In the genomic region with DNA sequence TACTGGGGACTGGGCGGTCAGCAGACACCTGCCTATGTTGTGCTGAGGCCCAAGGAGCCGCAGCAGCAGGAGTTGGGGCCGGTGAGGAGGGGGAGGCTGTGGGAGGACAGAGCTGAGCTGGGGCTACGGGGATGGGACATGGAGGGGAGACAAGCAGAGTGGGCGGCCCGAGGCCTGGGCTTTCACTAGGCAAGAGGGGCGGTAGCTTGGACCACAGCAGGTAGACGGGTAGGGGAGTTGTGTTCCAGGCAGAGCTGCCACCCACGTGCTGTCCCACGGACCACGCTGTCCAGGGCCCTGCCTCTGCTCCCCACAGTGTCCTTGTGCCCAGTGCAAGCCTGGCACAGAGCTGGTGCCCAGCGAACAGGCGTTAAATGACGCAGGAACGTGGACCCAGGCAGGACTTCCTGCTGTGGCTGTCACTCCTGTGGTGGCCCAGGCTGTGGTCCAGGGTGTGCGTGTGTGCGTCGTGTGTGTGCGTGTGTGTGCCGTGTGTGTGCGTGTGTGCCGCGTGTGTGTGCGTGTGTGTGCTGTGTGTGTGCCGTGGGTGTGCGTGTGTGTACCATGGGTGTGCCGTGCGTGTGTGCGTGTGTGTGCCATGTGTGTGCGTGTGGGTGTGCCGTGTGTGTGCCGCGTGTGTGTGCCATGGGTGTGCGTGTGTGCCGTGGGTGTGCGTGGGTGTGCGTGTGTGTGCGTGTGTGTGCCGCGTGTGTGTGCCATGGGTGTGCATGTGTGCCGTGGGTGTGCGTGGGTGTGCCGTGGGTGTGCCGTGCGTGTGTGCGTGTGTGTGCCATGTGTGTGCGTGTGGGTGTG, we compare ENCODE assay signal across 1 cellular context.
TF ChIP-seq lines count a peak whose summit lies in the region.

No MANE protein-coding gene starts in this region.

TF ChIP-seq in A549, 52 proteins besides CTCF, POLR2A, EP300 and RAD21 (continued from another document):
- TF ChIP-seq EHMT2 (IDR thresholded peaks at IDR 0.05; ENCODE audit: low read depth) = no peak
- TF ChIP-seq SMC3 (IDR thresholded peaks at IDR 0.05) = no peak
- no peak for TF ChIP-seq ZFP36 (IDR thresholded peaks at IDR 0.05; ENCODE audit: borderline replicate concordance, partially characterized antibody)
- TF ChIP-seq FOSL2 (IDR thresholded peaks at IDR 0.05) = no peak
- no peak for TF ChIP-seq FOSL2 (CRISPR knock-in tag; IDR thresholded peaks at IDR 0.05)
- no peak for TF ChIP-seq JUN (IDR thresholded peaks at IDR 0.05)
- TF ChIP-seq NFE2L2 (conservative IDR thresholded peaks at IDR 0.05; ENCODE audit: low read length) = no peak
- no peak for TF ChIP-seq CBX2 (IDR thresholded peaks at IDR 0.05; ENCODE audit: borderline replicate concordance, low read depth)
- TF ChIP-seq RNF2 (IDR thresholded peaks at IDR 0.05; ENCODE audit: borderline replicate concordance, low read depth) = no peak
- no peak for TF ChIP-seq HES2 (IDR thresholded peaks at IDR 0.05)
- TF ChIP-seq, protein P1, sequence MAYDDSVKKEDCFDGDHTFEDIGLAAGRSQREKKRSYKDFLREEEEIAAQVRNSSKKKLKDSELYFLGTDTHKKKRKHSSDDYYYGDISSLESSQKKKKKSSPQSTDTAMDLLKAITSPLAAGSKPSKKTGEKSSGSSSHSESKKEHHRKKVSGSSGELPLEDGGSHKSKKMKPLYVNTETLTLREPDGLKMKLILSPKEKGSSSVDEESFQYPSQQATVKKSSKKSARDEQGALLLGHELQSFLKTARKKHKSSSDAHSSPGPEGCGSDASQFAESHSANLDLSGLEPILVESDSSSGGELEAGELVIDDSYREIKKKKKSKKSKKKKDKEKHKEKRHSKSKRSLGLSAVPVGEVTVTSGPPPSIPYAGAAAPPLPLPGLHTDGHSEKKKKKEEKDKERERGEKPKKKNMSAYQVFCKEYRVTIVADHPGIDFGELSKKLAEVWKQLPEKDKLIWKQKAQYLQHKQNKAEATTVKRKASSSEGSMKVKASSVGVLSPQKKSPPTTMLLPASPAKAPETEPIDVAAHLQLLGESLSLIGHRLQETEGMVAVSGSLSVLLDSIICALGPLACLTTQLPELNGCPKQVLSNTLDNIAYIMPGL (CRISPR knock-in tag; IDR thresholded peaks at IDR 0.05; ENCODE audit: borderline replicate concordance) = no peak
- no peak for TF ChIP-seq PHF8 (IDR thresholded peaks at IDR 0.05; ENCODE audit: borderline replicate concordance, low read depth)
- TF ChIP-seq TFCP2L1 (CRISPR knock-in tag; IDR thresholded peaks at IDR 0.05) = no peak
- TF ChIP-seq TP53 (CRISPR knock-in tag; IDR thresholded peaks at IDR 0.05) = no peak
- no peak for TF ChIP-seq BHLHE40 (IDR thresholded peaks at IDR 0.05; ENCODE audit: low read depth, low read length)
- TF ChIP-seq, protein P2, sequence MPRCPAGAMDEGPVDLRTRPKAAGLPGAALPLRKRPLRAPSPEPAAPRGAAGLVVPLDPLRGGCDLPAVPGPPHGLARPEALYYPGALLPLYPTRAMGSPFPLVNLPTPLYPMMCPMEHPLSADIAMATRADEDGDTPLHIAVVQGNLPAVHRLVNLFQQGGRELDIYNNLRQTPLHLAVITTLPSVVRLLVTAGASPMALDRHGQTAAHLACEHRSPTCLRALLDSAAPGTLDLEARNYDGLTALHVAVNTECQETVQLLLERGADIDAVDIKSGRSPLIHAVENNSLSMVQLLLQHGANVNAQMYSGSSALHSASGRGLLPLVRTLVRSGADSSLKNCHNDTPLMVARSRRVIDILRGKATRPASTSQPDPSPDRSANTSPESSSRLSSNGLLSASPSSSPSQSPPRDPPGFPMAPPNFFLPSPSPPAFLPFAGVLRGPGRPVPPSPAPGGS (IDR thresholded peaks at IDR 0.05) = no peak
- TF ChIP-seq ZNF302 (CRISPR knock-in tag; IDR thresholded peaks at IDR 0.05) = no peak
